Comparison of ENCODE assay signal across 14 cellular contexts in the genomic region with DNA sequence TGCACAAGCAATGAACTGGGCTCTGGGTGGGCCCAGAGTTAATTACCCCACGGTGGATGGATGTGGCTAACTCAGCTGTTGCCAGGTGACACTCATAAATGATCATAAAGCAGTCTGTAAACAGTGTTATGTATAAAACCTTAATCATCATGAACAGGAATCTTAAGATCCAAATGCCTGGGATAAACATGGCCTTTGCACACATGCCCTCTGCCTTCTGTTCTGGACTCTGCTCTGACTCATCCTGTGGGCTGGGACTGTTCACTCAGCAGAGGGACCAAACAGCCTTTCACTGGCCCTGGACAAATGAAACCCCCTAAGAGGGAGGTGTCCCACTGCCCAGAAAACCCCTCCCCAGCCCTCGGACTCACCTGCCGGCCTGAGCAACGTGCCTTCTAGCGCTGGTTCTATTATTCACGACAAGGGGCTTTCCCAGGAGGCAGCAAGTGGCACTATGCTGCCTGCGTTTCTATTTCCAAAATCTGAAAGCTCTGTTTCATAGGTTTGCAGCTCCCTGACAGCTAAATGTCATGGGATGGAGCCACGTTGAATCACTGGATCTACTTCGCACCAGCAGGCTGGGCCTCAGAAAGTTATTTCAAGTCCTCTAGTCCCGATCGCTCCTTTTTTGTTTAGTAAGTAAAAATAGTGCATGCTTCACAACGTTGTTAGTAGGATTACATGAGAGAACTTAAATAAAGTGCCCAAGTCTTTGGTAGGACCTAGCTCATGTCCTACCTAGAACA. TPM values are rescaled to one million over a fixed set of nuclear protein-coding genes. Genes with fewer than 3 reads are reported as not detected.
DNase-seq lines count a peak whose midpoint lies in the region; ATAC-seq and TF ChIP-seq lines count a peak whose summit lies in the region.
"Had no signal": no experiment of that assay in that cellular context is flagged by ENCODE, and none has a peak within 500 bp of the region (broad histone marks: within the 10 kb centered on the region; RNA-seq: fewer than 3 reads in every experiment).

No MANE protein-coding gene starts in this region.

- WGBS in mesenchymal stem cell: 68% methylated on average over 11 of the region's 12 CpGs
- 53% methylated on average over 12 of the region's 12 CpGs for WGBS in urinary bladder

- H2BK120ac ChIP-seq in mesenchymal stem cell (ENCODE audit: low read depth, low read length): no peak overlapping the region

- H3K79me1 ChIP-seq in mesenchymal stem cell (replicated peaks; ENCODE audit: low read length, poor library complexity, severe bottlenecking): peaks cover 3% of the 10 kb centered on the region

- H3K4me3 Mint-ChIP-seq in activated CD8-positive, alpha-beta T cell treated with anti-CD3 and anti-CD28 coated beads for 36 hours: no peak overlapping the region

- H2BK5ac ChIP-seq in mesenchymal stem cell (ENCODE audit: low read depth, low read length, poor library complexity, severe bottlenecking): no peak overlapping the region

- H4K8ac ChIP-seq in mesenchymal stem cell (ENCODE audit: low read length): no peak overlapping the region

- DNase-seq in NCI-H82 (lab: John Stamatoyannopoulos, UW): peak; percentile 10
- DNase-seq in NCI-H82 treated with DMSO at 0.1 percent for 48 hours (lab: John Stamatoyannopoulos, UW; ENCODE audit: unreplicated experiment): no peak
- DNase-seq in dorsolateral prefrontal cortex: no peak
- DNase-seq in mesenchymal stem cell: peak; percentile 81
- DNase-seq in NCI-H187 (lab: John Stamatoyannopoulos, UW): no peak
- no peak for DNase-seq in activated CD8-positive, alpha-beta T cell treated with anti-CD3 and anti-CD28 coated beads for 36 hours
- DNase-seq in KG1 (lab: John Stamatoyannopoulos, UW): no peak
- DNase-seq: 8988T; activated gamma-delta T cell treated with Interleukin-2 at 50 U/mL for 16 hours; stimulated activated CD4-positive, alpha-beta T cell treated with anti-CD3 and anti-CD28 coated beads, Interleukin-4, amount 100 ng/mL, for 4 hours; testis had no signal

- H3K23ac ChIP-seq in mesenchymal stem cell (ENCODE audit: low read length in 2 of 2): no peak overlapping the region

- H3K14ac ChIP-seq in mesenchymal stem cell (ENCODE audit: low read length in 2 of 2): no peak overlapping the region

- H3K4ac ChIP-seq in mesenchymal stem cell (ENCODE audit: low read depth in 1 of 2, low read length in 2 of 2): no peak overlapping the region

- no peaks in the 10 kb centered on the region for H3K9me3 ChIP-seq in mesenchymal stem cell (ENCODE audit: control insufficient read depth, low read length)
- H3K9me3 ChIP-seq: testis had no signal

- no peak for ATAC-seq in activated CD8-positive, alpha-beta T cell treated with anti-CD3 and anti-CD28 coated beads for 36 hours
- ATAC-seq: K562 had no signal

- no peak overlapping the region for H2BK15ac ChIP-seq in mesenchymal stem cell (ENCODE audit: low read depth, poor library complexity, severe bottlenecking)

- no peaks in the 10 kb centered on the region for H3K4me1 Mint-ChIP-seq in activated CD8-positive, alpha-beta T cell treated with anti-CD3 and anti-CD28 coated beads for 36 hours (ENCODE audit: low read depth)

- no peaks in the 10 kb centered on the region for H3K9me3 Mint-ChIP-seq in activated CD8-positive, alpha-beta T cell treated with anti-CD3 and anti-CD28 coated beads for 36 hours

- peak overlapping the region; percentile 37 to 38 for H3K18ac ChIP-seq in mesenchymal stem cell (ENCODE audit: low read depth in 1 of 2, low read length in 2 of 2)

- H2BK12ac ChIP-seq in mesenchymal stem cell (ENCODE audit: low read length in 2 of 2): peak overlapping the region; percentile 1 to 25

- H3K36me3 ChIP-seq in mesenchymal stem cell (ENCODE audit: control insufficient read depth in 1 of 2, insufficient read depth in 2 of 2, low read depth in 1 of 2, low read length in 2 of 2) (no peaks in the 10 kb centered on the region), urinary bladder (ENCODE audit: insufficient read depth) (no peaks in the 10 kb centered on the region)

- H3K4me3 ChIP-seq in dorsolateral prefrontal cortex: no peak overlapping the region
- H3K4me3 ChIP-seq in mesenchymal stem cell (ENCODE audit: insufficient read depth in 1 of 2, low read depth in 1 of 2, low read length in 2 of 2): peak overlapping the region in 1 of 2 experiments; percentile 8
- no peak overlapping the region for H3K4me3 ChIP-seq in urinary bladder (ENCODE audit: low read depth, low read length)
- H3K4me3 ChIP-seq: K562, SK-N-MC, testis had no signal

- POLR2A ChIA-PET in activated CD8-positive, alpha-beta T cell treated with anti-CD3 and anti-CD28 coated beads for 36 hours (lab: Charles Lee): no interaction called here

- H2AFZ ChIP-seq in mesenchymal stem cell (ENCODE audit: low read depth, low read length): no peak overlapping the region

- H3K4me1 ChIP-seq in mesenchymal stem cell (ENCODE audit: control insufficient read depth, insufficient read depth, low read depth, low read length): peaks cover 5% of the 10 kb centered on the region
- no peaks in the 10 kb centered on the region for H3K4me1 ChIP-seq in urinary bladder (ENCODE audit: insufficient read depth)

- H4K91ac ChIP-seq in mesenchymal stem cell (ENCODE audit: low read length): peak overlapping the region; percentile 67

- intact Hi-C loops in dorsolateral prefrontal cortex (cut with DNase I): no loop called here
- intact Hi-C loops in activated CD8-positive, alpha-beta T cell treated with anti-CD3 and anti-CD28 coated beads for 36 hours (cut with micrococcal nuclease): no loop called here

- no peak overlapping the region for H2AK5ac ChIP-seq in mesenchymal stem cell (ENCODE audit: low read length, severe bottlenecking)

- H3K27me3 ChIP-seq in dorsolateral prefrontal cortex: no peaks in the 10 kb centered on the region
- H3K27me3 ChIP-seq in mesenchymal stem cell (ENCODE audit: control insufficient read depth in 1 of 2, insufficient read depth in 1 of 2, low read length in 2 of 2): no peaks in the 10 kb centered on the region
- H3K27me3 ChIP-seq: testis had no signal

- no peak overlapping the region for H3K4me2 ChIP-seq in mesenchymal stem cell (ENCODE audit: low read length, poor library complexity, severe bottlenecking)

- peak overlapping the region in 37 of 59 donors; percentile 9 to 75 (median 42) for H3K27ac ChIP-seq in dorsolateral prefrontal cortex
- no peak overlapping the region for H3K27ac ChIP-seq in mesenchymal stem cell (ENCODE audit: low read length, poor library complexity, severe bottlenecking)
- peak overlapping the region; percentile 59 for H3K27ac ChIP-seq in urinary bladder (ENCODE audit: low read depth)
- H3K27ac ChIP-seq: SK-N-MC, testis had no signal

- no peak for TF ChIP-seq CTCF in dorsolateral prefrontal cortex (IDR thresholded peaks at IDR 0.05 in 54 of 56, conservative IDR thresholded peaks at IDR 0.05 in 2 of 56; ENCODE audit: low read depth in 1 of 56, partially characterized antibody in 56 of 56)
- TF ChIP-seq CTCF in activated CD8-positive, alpha-beta T cell treated with anti-CD3 and anti-CD28 coated beads for 36 hours (IDR thresholded peaks at IDR 0.05): no peak

- no peaks in the 10 kb centered on the region for H3K36me3 Mint-ChIP-seq in activated CD8-positive, alpha-beta T cell treated with anti-CD3 and anti-CD28 coated beads for 36 hours (ENCODE audit: low read depth)

- no peaks in the 10 kb centered on the region for H3K27me3 Mint-ChIP-seq in activated CD8-positive, alpha-beta T cell treated with anti-CD3 and anti-CD28 coated beads for 36 hours

- H3K9ac ChIP-seq in mesenchymal stem cell (ENCODE audit: low read length): peak overlapping the region; percentile 69

- no peak overlapping the region for H3K27ac Mint-ChIP-seq in activated CD8-positive, alpha-beta T cell treated with anti-CD3 and anti-CD28 coated beads for 36 hours

- CTCF ChIA-PET in activated CD8-positive, alpha-beta T cell treated with anti-CD3 and anti-CD28 coated beads for 36 hours (lab: Charles Lee): no interaction called here

RNA-seq across cellular contexts. Expression of gene LARGE1, which starts 53.0 kb away (rescaled TPM):
- 100 to 1,000 TPM in 82 of 120 experiments, 10 to 100 TPM in 38; 55.9 to 143 (median 106) TPM for total RNA-seq in dorsolateral prefrontal cortex
- 19.1 TPM for polyA plus RNA-seq in mesenchymal stem cell (2013, experiment 1 of 2)
- polyA plus RNA-seq in mesenchymal stem cell (2013, experiment 2 of 2): 18.2 TPM
- 27.9 TPM for total RNA-seq in urinary bladder
- 34.5 TPM for polyA plus RNA-seq in urinary bladder
- total RNA-seq in activated CD8-positive, alpha-beta T cell treated with anti-CD3 and anti-CD28 coated beads for 36 hours: under 1 TPM; 0.31 to 0.32 TPM

Comparison
In these comparisons a context has a peak if more than half of its experiments do, and no peak if none do; other contexts are left out.
1. DNase-seq: peak in NCI-H82 (single experiment) and mesenchymal stem cell (single experiment); none in NCI-H82 treated with DMSO at 0.1 percent for 48 hours (single experiment), dorsolateral prefrontal cortex (0 of 10), NCI-H187 (0 of 2), activated CD8-positive, alpha-beta T cell treated with anti-CD3 and anti-CD28 coated beads for 36 hours (single experiment) and KG1 (single experiment).
2. RNA of gene LARGE1, which starts 53.0 kb away (total RNA-seq): 55.9 to 143 TPM in dorsolateral prefrontal cortex and 27.9 TPM in urinary bladder (single experiment); 0.31 to 0.32 TPM in activated CD8-positive, alpha-beta T cell treated with anti-CD3 and anti-CD28 coated beads for 36 hours; every median in the first group is over 10 times any median in the second.